12 cellular contexts compared by ENCODE assay signal in genomic region chr2:19988600-19988999, GRCh38. TPM values are rescaled to one million over a fixed set of nuclear protein-coding genes. Genes with fewer than 3 reads are reported as not detected.
DNase-seq lines count a peak whose midpoint lies in the region; ATAC-seq lines count a peak whose summit lies in the region.
"Had no signal": no experiment of that assay in that cellular context is flagged by ENCODE, and none has a peak within 500 bp of the region (broad histone marks: within the 10 kb centered on the region; RNA-seq: fewer than 3 reads in every experiment).

No MANE protein-coding gene starts in this region.

- H3K9me3 Mint-ChIP-seq in activated naive CD8-positive, alpha-beta T cell (ENCODE audit: low read depth) = no peaks in the 10 kb centered on the region

- peaks cover 5% of the 10 kb centered on the region for H3K36me3 Mint-ChIP-seq in activated naive CD8-positive, alpha-beta T cell

- no peak overlapping the region for H3K27ac Mint-ChIP-seq in activated naive CD8-positive, alpha-beta T cell

- H3K4me3 Mint-ChIP-seq in activated naive CD8-positive, alpha-beta T cell = peak overlapping the region; percentile 95

- no peaks in the 10 kb centered on the region for H3K9me3 ChIP-seq in iPS-18c (ENCODE audit: control insufficient read depth, insufficient read depth, low read length)
- H3K9me3 ChIP-seq: upper lobe of left lung had no signal

- H3K27me3 Mint-ChIP-seq in activated naive CD8-positive, alpha-beta T cell = peaks cover 2% of the 10 kb centered on the region

- H3K4me3 ChIP-seq in iPS-18c (ENCODE audit: insufficient read depth, low read depth, low read length) = peak overlapping the region; percentile 91; the same call in 1 of the 2 replicates

- no peak for ATAC-seq in HG03521 (IDR thresholded peaks at IDR 0.05; ENCODE audit: unreplicated experiment)
- no peak for ATAC-seq in GM21737 (IDR thresholded peaks at IDR 0.05; ENCODE audit: unreplicated experiment)

- H3K4me1 Mint-ChIP-seq in activated naive CD8-positive, alpha-beta T cell (ENCODE audit: low read depth) = peaks cover 28% of the 10 kb centered on the region

- DNase-seq in A172 (ENCODE audit: low spot score) (peak; percentile 11), HCEC 1CT (peak; percentile 20), Kasumi-1 (lab: John Stamatoyannopoulos, UW) (no peak), GDM1 (lab: John Stamatoyannopoulos, UW) (no peak)
- DNase-seq: aorta, kidney, SW 1271, upper lobe of left lung had no signal

RNA-seq across cellular contexts. Expression of gene WDR35, which starts 1.3 kb away (rescaled TPM):
- total RNA-seq in A172 (2014; rRNA removed; shearing (Covaris generic)) = 14.7 and 16.7 TPM in 2 replicates

RNA-seq across cellular contexts. Expression of gene MATN3, which starts 23.9 kb away (rescaled TPM):
- total RNA-seq in A172 (2014; rRNA removed; shearing (Covaris generic)) = 13.4 and 16.1 TPM in 2 replicates

Comparison
In these comparisons a context has a peak if more than half of its experiments do, and no peak if none do; other contexts are left out.
1. DNase-seq: peak in A172 (single experiment) and HCEC 1CT (single experiment); none in Kasumi-1 (0 of 2) and GDM1 (single experiment).